Comparison of ENCODE assay signal across 8 cellular contexts in the genomic region with DNA sequence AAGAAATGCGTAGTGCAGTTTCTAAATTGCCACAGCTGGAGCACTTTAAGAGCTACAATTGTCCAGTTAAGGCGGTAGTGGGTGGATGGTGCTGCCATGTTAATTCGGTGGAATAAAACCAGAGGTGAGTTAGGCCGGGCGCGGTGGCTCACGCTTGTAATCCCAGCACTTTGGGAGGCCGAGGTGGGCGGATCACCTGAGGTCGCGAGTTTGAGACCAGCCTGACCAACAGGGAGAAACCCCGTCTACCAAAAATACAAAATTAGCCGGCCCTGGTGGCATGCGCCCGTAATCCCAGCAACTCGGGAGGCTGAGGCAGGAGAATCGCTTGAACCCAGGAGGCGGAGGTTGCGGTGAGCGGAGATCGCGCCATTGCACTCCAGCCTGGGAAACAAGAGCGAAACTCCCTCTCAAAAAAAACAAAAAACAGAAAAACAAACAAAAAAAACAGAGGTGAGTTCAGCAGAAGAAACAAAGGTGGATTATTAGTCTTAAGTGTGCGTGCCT. TPM values are rescaled to one million over a fixed set of nuclear protein-coding genes. Genes with fewer than 3 reads are reported as not detected.
DNase-seq lines count a peak whose midpoint lies in the region; ATAC-seq and TF ChIP-seq lines count a peak whose summit lies in the region.
"Not testable (repeated sequence)": the region's sequence is repeated elsewhere in the genome, so short reads cannot be mapped to it uniquely, and the experiment has no call there.

No MANE protein-coding gene starts in this region.

- peaks cover 19% of the 10 kb centered on the region for H3K36me3 Mint-ChIP-seq in activated T-helper 1 cell treated with anti-CD3 and anti-CD28 coated beads, Interleukin-12 subunit alpha, Interleukin-12 subunit beta, Interleukin-2, Interleukin-4 antibody, amounts not matched to agents 30 ng/mL and 10 ng/mL and 1 ng/mL, durations not matched to agents 14 hours and 24 hours and 36 hours (ENCODE audit: low read depth)

- H3K9me2 ChIP-seq in OCI-LY7 (ENCODE audit: insufficient read depth, low read length), result not testable (repeated sequence)

- H3K27ac ChIP-seq in OCI-LY7 (ENCODE audit: low read depth, low read length, poor library complexity, severe bottlenecking); cardiac muscle cell: not testable (repeated sequence)
- H3K27ac ChIP-seq in cingulate gyrus (ENCODE audit: low read depth, low read length) (peak overlapping the region; percentile 67), gastrocnemius medialis (peak overlapping the region; percentile 75 to 84 (median 80)), aorta (ENCODE audit: low read depth in 1 of 2, low read length in 2 of 2) (peak overlapping the region in 1 of 2 donors; percentile 65)

- H3K36me3 ChIP-seq in OCI-LY7 (ENCODE audit: insufficient read depth, low read length), result peaks cover 32% of the 10 kb centered on the region
- not testable (repeated sequence) for H3K36me3 ChIP-seq in cardiac muscle cell; gastrocnemius medialis; aorta (ENCODE audit: control insufficient read depth in 1 of 2, insufficient read depth in 2 of 2, low read length in 1 of 2)

- not testable (repeated sequence) for DNase-seq in GM12865 (ENCODE audit: low read depth); OCI-LY7 (ENCODE audit: low spot score); activated T-helper 1 cell treated with anti-CD3 and anti-CD28 coated beads, Interleukin-12 subunit alpha, Interleukin-12 subunit beta, Interleukin-2, Interleukin-4 antibody, amounts not matched to agents 30 ng/mL and 10 ng/mL and 1 ng/mL, durations not matched to agents 14 hours and 24 hours and 36 hours (ENCODE audit: low spot score); cardiac muscle cell (ENCODE audit: low read depth in 1 of 2, low spot score in 1 of 2); gastrocnemius medialis; aorta

- H3K79me2 ChIP-seq in OCI-LY7 (ENCODE audit: insufficient read depth, low read depth, low read length), result peaks cover 32% of the 10 kb centered on the region

- WGBS in aorta, 2 donors, result 84 to 86% methylated on average over 24 of the region's 24 CpGs

- peak overlapping the region; percentile 98 for H3K27ac Mint-ChIP-seq in activated T-helper 1 cell treated with anti-CD3 and anti-CD28 coated beads, Interleukin-12 subunit alpha, Interleukin-12 subunit beta, Interleukin-2, Interleukin-4 antibody, amounts not matched to agents 30 ng/mL and 10 ng/mL and 1 ng/mL, durations not matched to agents 14 hours and 24 hours and 36 hours

- TF ChIP-seq POLR2A in gastrocnemius medialis (IDR thresholded peaks at IDR 0.05), result not testable (repeated sequence)

- H3K4me2 ChIP-seq in OCI-LY7 (ENCODE audit: low read length), result peak overlapping the region; percentile 84

- peaks cover 29% of the 10 kb centered on the region for H3K4me1 Mint-ChIP-seq in activated T-helper 1 cell treated with anti-CD3 and anti-CD28 coated beads, Interleukin-12 subunit alpha, Interleukin-12 subunit beta, Interleukin-2, Interleukin-4 antibody, amounts not matched to agents 30 ng/mL and 10 ng/mL and 1 ng/mL, durations not matched to agents 14 hours and 24 hours and 36 hours (ENCODE audit: low read depth)

- peak overlapping the region; percentile 98 for H3K4me3 Mint-ChIP-seq in activated T-helper 1 cell treated with anti-CD3 and anti-CD28 coated beads, Interleukin-12 subunit alpha, Interleukin-12 subunit beta, Interleukin-2, Interleukin-4 antibody, amounts not matched to agents 30 ng/mL and 10 ng/mL and 1 ng/mL, durations not matched to agents 14 hours and 24 hours and 36 hours

- H3K4me1 ChIP-seq in OCI-LY7 (ENCODE audit: insufficient read depth, low read length, poor library complexity, severe bottlenecking) (peaks cover 21% of the 10 kb centered on the region), mononuclear cell (ENCODE audit: insufficient read depth, low read length) (peaks cover 16% of the 10 kb centered on the region), gastrocnemius medialis (peaks cover 12 to 14% of the 10 kb centered on the region in 2 donors)
- not testable (repeated sequence) for H3K4me1 ChIP-seq in cardiac muscle cell (ENCODE audit: low read depth); aorta (ENCODE audit: control insufficient read depth in 1 of 2, insufficient read depth in 2 of 2, low read length in 2 of 2)

- TF ChIP-seq CTCF in GM12865 (IDR thresholded peaks at IDR 0.05; ENCODE audit: insufficient read depth, low read depth, low read length, missing control alignments); OCI-LY7 (conservative IDR thresholded peaks at IDR 0.05; ENCODE audit: low read length); cardiac muscle cell (IDR thresholded peaks at IDR 0.05; ENCODE audit: low read depth, low read length); gastrocnemius medialis (IDR thresholded peaks at IDR 0.05 in 4 of 5, conservative IDR thresholded peaks at IDR 0.05 in 1 of 5): not testable (repeated sequence)

- H3K27me3 ChIP-seq in cardiac muscle cell; mononuclear cell (ENCODE audit: insufficient read depth, low read length); gastrocnemius medialis; aorta (ENCODE audit: control insufficient read depth in 1 of 2, insufficient read depth in 2 of 2, low read length in 1 of 2): not testable (repeated sequence)

- not testable (repeated sequence) for H3K9me3 Mint-ChIP-seq in activated T-helper 1 cell treated with anti-CD3 and anti-CD28 coated beads, Interleukin-12 subunit alpha, Interleukin-12 subunit beta, Interleukin-2, Interleukin-4 antibody, amounts not matched to agents 30 ng/mL and 10 ng/mL and 1 ng/mL, durations not matched to agents 14 hours and 24 hours and 36 hours

- H3K4me3 ChIP-seq in GM12865 (ENCODE audit: low read depth, low read length) (peak overlapping the region; percentile 90), OCI-LY7 (ENCODE audit: low read depth, low read length, poor library complexity, severe bottlenecking) (peak overlapping the region; percentile 83), cardiac muscle cell (peak overlapping the region; percentile 84), mononuclear cell (ENCODE audit: low read length) (peak overlapping the region; percentile 95), gastrocnemius medialis (peak overlapping the region; percentile 61 to 78 (median 73)), aorta (ENCODE audit: low read length in 2 of 2) (peak overlapping the region; percentile 66 to 78)

- POLR2A ChIA-PET in OCI-LY7 (lab: Charles Lee), result interaction anchor here (0.6 to 3.6 kb wide), 17 partner anchors 8 to 718 kb away, joined by 3 to 23 read pairs (median 4); no protein-coding TSS in a partner anchor

- not testable (repeated sequence) for ATAC-seq in gastrocnemius medialis; aorta (ENCODE audit: low FRiP score)

- peak overlapping the region; percentile 96 for H2AFZ ChIP-seq in OCI-LY7 (ENCODE audit: low read length)

- H4K20me1 ChIP-seq in OCI-LY7 (ENCODE audit: insufficient read depth, low read length), result peaks cover 17% of the 10 kb centered on the region; the same call in 1 of the 2 replicates

- CTCF ChIA-PET in OCI-LY7 (lab: Charles Lee; ENCODE audit: unreplicated experiment), result interaction anchor here (0.6 to 1.1 kb wide), 2 partner anchors 88 to 175 kb away, joined by 3 to 5 read pairs; no protein-coding TSS in a partner anchor

- in situ Hi-C loops in gastrocnemius medialis (cut with MboI; ENCODE audit: low sequenced_read_pairs in 4 of 4), result not testable (repeated sequence)

- BruUV-seq in OCI-LY7 (replicated peaks; lab: Mats Ljungman, UMichigan), result TSS peak; percentile 76

- not testable (repeated sequence) for H3K9me3 ChIP-seq in OCI-LY7 (ENCODE audit: low read length); cardiac muscle cell (ENCODE audit: low read depth); mononuclear cell (ENCODE audit: low read depth, low read length); gastrocnemius medialis; aorta (ENCODE audit: control insufficient read depth, low read length)

- not testable (repeated sequence) for H3K27me3 Mint-ChIP-seq in activated T-helper 1 cell treated with anti-CD3 and anti-CD28 coated beads, Interleukin-12 subunit alpha, Interleukin-12 subunit beta, Interleukin-2, Interleukin-4 antibody, amounts not matched to agents 30 ng/mL and 10 ng/mL and 1 ng/mL, durations not matched to agents 14 hours and 24 hours and 36 hours (ENCODE audit: insufficient read depth)

- intact Hi-C loops in OCI-LY7 (cut with micrococcal nuclease; ENCODE audit: unreplicated experiment), result loop anchor here (2.0 to 5.0 kb wide), 4 partner anchors 77 to 306 kb away; a partner anchor contains a TSS
- intact Hi-C loops in activated T-helper 1 cell treated with anti-CD3 and anti-CD28 coated beads, Interleukin-12 subunit alpha, Interleukin-12 subunit beta, Interleukin-2, Interleukin-4 antibody, amounts not matched to agents 30 ng/mL and 10 ng/mL and 1 ng/mL, durations not matched to agents 14 hours and 24 hours and 36 hours (cut with micrococcal nuclease), result loop anchor here (5.0 kb wide), 1 partner anchor 86 kb away; a partner anchor contains a TSS
- intact Hi-C loops in gastrocnemius medialis (cut with DNase I; ENCODE audit: low total_unique reads); aorta (cut with DNase I): not testable (repeated sequence)

RNA-seq across cellular contexts. Expression of a gene that starts 0.5 kb away (rescaled TPM):
- total RNA-seq in OCI-LY7 (2014; rRNA removed; shearing (Covaris generic)), result 41.7 and 42.5 TPM in 2 replicates
- total RNA-seq in OCI-LY7 (2022) (42.9 and 46.9 TPM in 2 replicates), cardiac muscle cell (46.3 and 46.5 TPM in 2 replicates), mononuclear cell (8.8 TPM), gastrocnemius medialis (1 to 10 TPM in 2 of 4 donors, under 1 TPM in 2; 0.19 to 2.0 (median 1.5) TPM), aorta (1 to 10 TPM; 6.4 to 7.7 TPM)
- 27.3 and 28.2 TPM in 2 replicates for total RNA-seq in activated T-helper 1 cell treated with anti-CD3 and anti-CD28 coated beads, Interleukin-12 subunit alpha, Interleukin-12 subunit beta, Interleukin-2, Interleukin-4 antibody, amounts not matched to agents 30 ng/mL and 10 ng/mL and 1 ng/mL, durations not matched to agents 14 hours and 24 hours and 36 hours
- polyA plus RNA-seq in cardiac muscle cell (46.5 and 50.3 TPM in 2 replicates), aorta (1 to 10 TPM; 5.1 to 7.3 TPM)
